ENCODE assay signal across 1 cellular context in the genomic region with DNA sequence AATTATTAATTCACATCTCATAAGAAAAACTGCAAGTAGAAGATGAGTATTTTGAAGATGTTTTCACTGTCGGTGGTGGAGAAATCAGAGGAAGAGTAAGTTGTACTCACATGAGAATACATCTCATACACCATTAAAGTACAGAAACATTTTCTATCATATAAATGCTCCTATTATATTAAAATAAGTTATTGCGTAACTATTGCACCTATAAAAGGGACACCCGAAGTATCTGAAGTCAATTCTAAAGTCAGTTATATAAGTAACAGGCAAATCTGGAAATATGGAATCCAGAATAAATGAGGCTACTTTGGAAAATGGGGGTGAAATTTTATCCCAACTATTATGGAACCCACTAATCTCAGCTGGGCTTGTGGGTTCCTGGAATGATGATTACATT.
A peak's percentile ranks its signal among the peaks of the same experiment; 100 is the strongest.
TF ChIP-seq lines count a peak whose summit lies in the region.

No MANE protein-coding gene starts in this region.

TF ChIP-seq in K562, 482 proteins besides CTCF, POLR2A, EP300 and RAD21:
- TF ChIP-seq, protein P1, sequence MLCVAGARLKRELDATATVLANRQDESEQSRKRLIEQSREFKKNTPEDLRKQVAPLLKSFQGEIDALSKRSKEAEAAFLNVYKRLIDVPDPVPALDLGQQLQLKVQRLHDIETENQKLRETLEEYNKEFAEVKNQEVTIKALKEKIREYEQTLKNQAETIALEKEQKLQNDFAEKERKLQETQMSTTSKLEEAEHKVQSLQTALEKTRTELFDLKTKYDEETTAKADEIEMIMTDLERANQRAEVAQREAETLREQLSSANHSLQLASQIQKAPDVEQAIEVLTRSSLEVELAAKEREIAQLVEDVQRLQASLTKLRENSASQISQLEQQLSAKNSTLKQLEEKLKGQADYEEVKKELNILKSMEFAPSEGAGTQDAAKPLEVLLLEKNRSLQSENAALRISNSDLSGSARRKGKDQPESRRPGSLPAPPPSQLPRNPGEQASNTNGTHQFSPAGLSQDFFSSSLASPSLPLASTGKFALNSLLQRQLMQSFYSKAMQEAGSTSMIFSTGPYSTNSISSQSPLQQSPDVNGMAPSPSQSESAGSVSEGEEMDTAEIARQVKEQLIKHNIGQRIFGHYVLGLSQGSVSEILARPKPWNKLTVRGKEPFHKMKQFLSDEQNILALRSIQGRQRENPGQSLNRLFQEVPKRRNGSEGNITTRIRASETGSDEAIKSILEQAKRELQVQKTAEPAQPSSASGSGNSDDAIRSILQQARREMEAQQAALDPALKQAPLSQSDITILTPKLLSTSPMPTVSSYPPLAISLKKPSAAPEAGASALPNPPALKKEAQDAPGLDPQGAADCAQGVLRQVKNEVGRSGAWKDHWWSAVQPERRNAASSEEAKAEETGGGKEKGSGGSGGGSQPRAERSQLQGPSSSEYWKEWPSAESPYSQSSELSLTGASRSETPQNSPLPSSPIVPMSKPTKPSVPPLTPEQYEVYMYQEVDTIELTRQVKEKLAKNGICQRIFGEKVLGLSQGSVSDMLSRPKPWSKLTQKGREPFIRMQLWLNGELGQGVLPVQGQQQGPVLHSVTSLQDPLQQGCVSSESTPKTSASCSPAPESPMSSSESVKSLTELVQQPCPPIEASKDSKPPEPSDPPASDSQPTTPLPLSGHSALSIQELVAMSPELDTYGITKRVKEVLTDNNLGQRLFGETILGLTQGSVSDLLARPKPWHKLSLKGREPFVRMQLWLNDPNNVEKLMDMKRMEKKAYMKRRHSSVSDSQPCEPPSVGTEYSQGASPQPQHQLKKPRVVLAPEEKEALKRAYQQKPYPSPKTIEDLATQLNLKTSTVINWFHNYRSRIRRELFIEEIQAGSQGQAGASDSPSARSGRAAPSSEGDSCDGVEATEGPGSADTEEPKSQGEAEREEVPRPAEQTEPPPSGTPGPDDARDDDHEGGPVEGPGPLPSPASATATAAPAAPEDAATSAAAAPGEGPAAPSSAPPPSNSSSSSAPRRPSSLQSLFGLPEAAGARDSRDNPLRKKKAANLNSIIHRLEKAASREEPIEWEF (CRISPR knock-in tag; IDR thresholded peaks at IDR 0.05), result no peak
- TF ChIP-seq, protein P2, sequence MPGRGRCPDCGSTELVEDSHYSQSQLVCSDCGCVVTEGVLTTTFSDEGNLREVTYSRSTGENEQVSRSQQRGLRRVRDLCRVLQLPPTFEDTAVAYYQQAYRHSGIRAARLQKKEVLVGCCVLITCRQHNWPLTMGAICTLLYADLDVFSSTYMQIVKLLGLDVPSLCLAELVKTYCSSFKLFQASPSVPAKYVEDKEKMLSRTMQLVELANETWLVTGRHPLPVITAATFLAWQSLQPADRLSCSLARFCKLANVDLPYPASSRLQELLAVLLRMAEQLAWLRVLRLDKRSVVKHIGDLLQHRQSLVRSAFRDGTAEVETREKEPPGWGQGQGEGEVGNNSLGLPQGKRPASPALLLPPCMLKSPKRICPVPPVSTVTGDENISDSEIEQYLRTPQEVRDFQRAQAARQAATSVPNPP (IDR thresholded peaks at IDR 0.05; ENCODE audit: borderline replicate concordance, insufficient read depth, insufficient read length), result no peak
- TF ChIP-seq CEBPG (CRISPR knock-in tag; IDR thresholded peaks at IDR 0.05) (no peak), CEBPG (tag; conservative IDR thresholded peaks at IDR 0.05 in 1 of 2, IDR thresholded peaks at IDR 0.05 in 1 of 2) (peak; percentile 56 to 95), ZNF224 (CRISPR knock-in tag; IDR thresholded peaks at IDR 0.05) (no peak), CEBPB (tag; IDR thresholded peaks at IDR 0.05) (peak; percentile 85), NUFIP1 (IDR thresholded peaks at IDR 0.05; ENCODE audit: partially characterized antibody) (no peak)
